Comparison of ENCODE assay signal across 16 cellular contexts in the genomic region with DNA sequence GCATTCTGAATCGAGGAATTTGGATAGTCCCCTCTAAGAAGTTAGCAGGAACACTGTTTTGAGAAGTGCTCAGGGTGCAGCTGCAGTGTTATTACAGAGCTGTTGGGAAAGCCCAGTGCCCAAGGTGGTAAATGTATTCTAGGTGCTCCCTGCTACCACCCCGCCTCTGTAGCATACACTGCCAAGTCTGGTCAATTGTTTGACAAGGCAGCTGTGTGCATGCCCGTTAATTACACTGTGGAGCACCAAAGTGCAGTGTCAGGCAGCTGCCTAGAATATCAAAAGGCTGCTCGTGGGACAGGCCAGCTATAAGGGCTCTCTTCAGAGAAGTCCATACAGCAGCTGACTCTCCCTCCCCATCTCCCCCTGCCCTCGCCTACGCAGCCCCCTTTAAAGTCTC.
DNase-seq lines count a peak whose midpoint lies in the region; ATAC-seq, FAIRE-seq and TF ChIP-seq lines count a peak whose summit lies in the region.
"Had no signal": no experiment of that assay in that cellular context is flagged by ENCODE, and none has a peak within 500 bp of the region (broad histone marks: within the 10 kb centered on the region; RNA-seq: fewer than 3 reads in every experiment).

No MANE protein-coding gene starts in this region.

- DNase-seq in NCI-H1930 (lab: John Stamatoyannopoulos, UW) = peak; percentile 17 to 47
- peak; percentile 48 for DNase-seq in RPMI8226
- peak; percentile 58 for DNase-seq in kidney
- no peak for DNase-seq in GM19238 (ENCODE audit: insufficient read length, low spot score)
- no peak for DNase-seq in CD14-positive monocyte (ENCODE audit: low spot score)
- no peak for DNase-seq in esophagus squamous epithelium (lab: John Stamatoyannopoulos, UW)
- DNase-seq: activated CD4-positive, alpha-beta T cell treated with anti-CD3 and anti-CD28 coated beads, Interleukin-2, amount 50 U/mL, for 4 hours; DMS79; midbrain; NCI-H1694 treated with DMSO at 0.1 percent for 48 hours; ovary; T-helper 2 cell; testis had no signal

- H3K36me3 Mint-ChIP-seq in CD14-positive monocyte = no peaks in the 10 kb centered on the region
- H3K36me3 Mint-ChIP-seq: IgD-negative memory B cell had no signal

- no peak overlapping the region for H3K27ac ChIP-seq in BLaER1
- peak overlapping the region; percentile 20 to 75 for H3K27ac ChIP-seq in kidney (ENCODE audit: low read depth in 2 of 2, low read length in 2 of 2)
- no peak overlapping the region for H3K27ac ChIP-seq in esophagus squamous epithelium
- H3K27ac ChIP-seq: ovary, testis had no signal

- no peak for TF ChIP-seq POLR2A in esophagus squamous epithelium (IDR thresholded peaks at IDR 0.05)

- WGBS in esophagus squamous epithelium, 2 donors = 23% methylated on average over 3 to 6 of the region's 6 CpGs

- TF ChIP-seq CTCF in kidney (IDR thresholded peaks at IDR 0.05; ENCODE audit: borderline replicate concordance, extremely low read depth, insufficient read depth) (no peak), CD14-positive monocyte (IDR thresholded peaks at IDR 0.05) (no peak), esophagus squamous epithelium (IDR thresholded peaks at IDR 0.05) (no peak)

- peak overlapping the region; percentile 26; the same call in 1 of the 2 replicates for H3K4me2 ChIP-seq in BLaER1

- no peak for FAIRE-seq in kidney (lab: Jason Lieb, UNC)

- H3K9me3 ChIP-seq in BLaER1 (no peaks in the 10 kb centered on the region), kidney (ENCODE audit: control insufficient read depth in 1 of 2, low read length in 2 of 2) (no peaks in the 10 kb centered on the region), esophagus squamous epithelium (no peaks in the 10 kb centered on the region)
- H3K9me3 ChIP-seq: ovary, testis had no signal

- no peak overlapping the region for H3K27ac Mint-ChIP-seq in CD14-positive monocyte
- H3K27ac Mint-ChIP-seq: IgD-negative memory B cell had no signal

- H3K27me3 ChIP-seq in BLaER1 = peaks cover 4% of the 10 kb centered on the region; the same call in 1 of the 2 replicates
- H3K27me3 ChIP-seq in esophagus squamous epithelium = no peaks in the 10 kb centered on the region
- H3K27me3 ChIP-seq: ovary, testis had no signal

- H3K4me3 ChIP-seq in BLaER1 (no peak overlapping the region), kidney (ENCODE audit: low read length in 2 of 2) (no peak overlapping the region), esophagus squamous epithelium (no peak overlapping the region)
- H3K4me3 ChIP-seq: ovary, testis had no signal

- H3K9me3 Mint-ChIP-seq in CD14-positive monocyte = peaks cover 0 to 4% (median 0%) of the 10 kb centered on the region in 7 donors
- H3K9me3 Mint-ChIP-seq: IgD-negative memory B cell had no signal

- no peak for ATAC-seq in HG02571 (IDR thresholded peaks at IDR 0.05; ENCODE audit: unreplicated experiment)

- H3K9ac ChIP-seq in BLaER1 (no peak overlapping the region), kidney (ENCODE audit: low read length in 2 of 2) (no peak overlapping the region)

- H3K36me3 ChIP-seq in BLaER1 (no peaks in the 10 kb centered on the region), kidney (ENCODE audit: control insufficient read depth in 1 of 2, insufficient read depth in 2 of 2, low read length in 2 of 2) (no peaks in the 10 kb centered on the region), esophagus squamous epithelium (no peaks in the 10 kb centered on the region)
- H3K36me3 ChIP-seq: ovary had no signal

- peaks cover 20% of the 10 kb centered on the region for H3K4me1 ChIP-seq in BLaER1
- H3K4me1 ChIP-seq in kidney (ENCODE audit: control insufficient read depth in 1 of 2, insufficient read depth in 1 of 2, low read depth in 1 of 2, low read length in 2 of 2) = peaks cover 0 to 5% of the 10 kb centered on the region in 2 donors
- peaks cover 0 to 31% (median 0%) of the 10 kb centered on the region in 3 donors for H3K4me1 ChIP-seq in esophagus squamous epithelium
- H3K4me1 ChIP-seq: testis had no signal

- peak overlapping the region in 1 of 2 donors; percentile 19 for H3K4me3 Mint-ChIP-seq in CD14-positive monocyte
- H3K4me3 Mint-ChIP-seq: IgD-negative memory B cell had no signal

- H3K4me1 Mint-ChIP-seq in CD14-positive monocyte = peaks cover 42% of the 10 kb centered on the region

- H4K20me1 ChIP-seq in BLaER1 = no peaks in the 10 kb centered on the region

- peaks cover 0 to 12% (median 0%) of the 10 kb centered on the region in 3 donors for H3K27me3 Mint-ChIP-seq in CD14-positive monocyte (ENCODE audit: low read depth in 3 of 3)

- intact Hi-C loops in kidney (cut with DNase I) (no loop called here), CD14-positive monocyte (cut with micrococcal nuclease) (no loop called here), esophagus squamous epithelium (cut with DNase I) (no loop called here)

Comparison
In these comparisons a context has a peak if more than half of its experiments do, and no peak if none do; other contexts are left out.
1. H3K27ac ChIP-seq: peak in kidney (2 of 2); none in BLaER1 (single experiment) and esophagus squamous epithelium (0 of 4).
2. DNase-seq: peak in NCI-H1930 (2 of 2), RPMI8226 (single experiment) and kidney (single experiment); none in GM19238 (single experiment), CD14-positive monocyte (single experiment) and esophagus squamous epithelium (single experiment).